22 cellular contexts compared by ENCODE assay signal in genomic region chrX:72031118-72031517, GRCh38.
"Had no signal": no experiment of that assay in that cellular context is flagged by ENCODE, and none has a peak within 500 bp of the region (broad histone marks: within the 10 kb centered on the region; RNA-seq: fewer than 3 reads in every experiment).

No MANE protein-coding gene starts in this region.

- DNase-seq: activated CD4-positive, alpha-beta memory T cell treated with anti-CD3 and anti-CD28 coated beads for 36 hours; activated CD4-positive, alpha-beta T cell treated with anti-CD3 and anti-CD28 coated beads for 4 hours; activated CD4-positive, CD25-positive, alpha-beta regulatory T cell; activated naive CD4-positive, alpha-beta T cell treated with Interleukin-2 at 50 U/mL for 16 hours; activated naive CD8-positive, alpha-beta T cell treated with anti-CD3 and anti-CD28 coated beads for 36 hours; activated T-cell treated with anti-CD3 and anti-CD28 coated beads, Interleukin-2, amount 50 U/mL, for 48 hours; dorsolateral prefrontal cortex; kidney; natural killer cell; ovary; psoas muscle; right cardiac atrium; stimulated activated CD4-positive, alpha-beta T cell treated with anti-CD3 and anti-CD28 coated beads, Interleukin-2, amount 100 ng/mL, for 24 hours; stimulated activated naive CD8-positive, alpha-beta T cell treated with anti-CD3 and anti-CD28 coated beads, Interleukin-15, amount 100 ng/mL, for 72 hours; SW 1271; T-helper 17 cell; transverse colon had no signal

- H3K27ac ChIP-seq: dorsolateral prefrontal cortex, epithelial cell of prostate, ovary, psoas muscle, suprapubic skin had no signal

- H3K4me3 ChIP-seq: dorsolateral prefrontal cortex, lung, ovary, psoas muscle, suprapubic skin, transverse colon had no signal

- H3K36me3 ChIP-seq: ovary, suprapubic skin, transverse colon had no signal

- H3K27me3 Mint-ChIP-seq: activated CD4-positive, alpha-beta memory T cell treated with anti-CD3 and anti-CD28 coated beads for 36 hours; activated naive CD8-positive, alpha-beta T cell treated with anti-CD3 and anti-CD28 coated beads for 36 hours; central memory CD8-positive, alpha-beta T cell; T-helper 17 cell had no signal

- H3K9me3 Mint-ChIP-seq: activated CD4-positive, alpha-beta memory T cell treated with anti-CD3 and anti-CD28 coated beads for 36 hours; activated naive CD8-positive, alpha-beta T cell treated with anti-CD3 and anti-CD28 coated beads for 36 hours; central memory CD8-positive, alpha-beta T cell; natural killer cell; stimulated activated effector memory CD8-positive, alpha-beta T cell treated with anti-CD3 and anti-CD28 coated beads, Interleukin-12 subunit alpha, Interleukin-12 subunit beta, amount 100 ng/mL, for 72 hours; stimulated activated naive CD8-positive, alpha-beta T cell treated with anti-CD3 and anti-CD28 coated beads, Interleukin-15, amount 100 ng/mL, for 72 hours had no signal

- H3K36me3 Mint-ChIP-seq: activated CD4-positive, alpha-beta memory T cell treated with anti-CD3 and anti-CD28 coated beads for 36 hours; activated naive CD8-positive, alpha-beta T cell treated with anti-CD3 and anti-CD28 coated beads for 36 hours; natural killer cell; stimulated activated effector memory CD8-positive, alpha-beta T cell treated with anti-CD3 and anti-CD28 coated beads, Interleukin-12 subunit alpha, Interleukin-12 subunit beta, amount 100 ng/mL, for 72 hours had no signal

- H3K9me3 ChIP-seq: ovary, psoas muscle, suprapubic skin, transverse colon had no signal

- H3K4me3 Mint-ChIP-seq: activated CD4-positive, alpha-beta memory T cell treated with anti-CD3 and anti-CD28 coated beads for 36 hours; activated naive CD8-positive, alpha-beta T cell treated with anti-CD3 and anti-CD28 coated beads for 36 hours; central memory CD8-positive, alpha-beta T cell; natural killer cell; stimulated activated effector memory CD8-positive, alpha-beta T cell treated with anti-CD3 and anti-CD28 coated beads, Interleukin-12 subunit alpha, Interleukin-12 subunit beta, amount 100 ng/mL, for 72 hours; stimulated activated naive CD8-positive, alpha-beta T cell treated with anti-CD3 and anti-CD28 coated beads, Interleukin-15, amount 100 ng/mL, for 72 hours; T-helper 17 cell had no signal

- H3K4me1 ChIP-seq: psoas muscle had no signal

- H3K27me3 ChIP-seq: ovary, suprapubic skin, transverse colon had no signal

- H3K4me1 Mint-ChIP-seq: activated naive CD8-positive, alpha-beta T cell treated with anti-CD3 and anti-CD28 coated beads for 36 hours had no signal

- H3K27ac Mint-ChIP-seq: activated CD4-positive, alpha-beta memory T cell treated with anti-CD3 and anti-CD28 coated beads for 36 hours; activated naive CD8-positive, alpha-beta T cell treated with anti-CD3 and anti-CD28 coated beads for 36 hours; natural killer cell; stimulated activated effector memory CD8-positive, alpha-beta T cell treated with anti-CD3 and anti-CD28 coated beads, Interleukin-12 subunit alpha, Interleukin-12 subunit beta, amount 100 ng/mL, for 72 hours; stimulated activated naive CD8-positive, alpha-beta T cell treated with anti-CD3 and anti-CD28 coated beads, Interleukin-15, amount 100 ng/mL, for 72 hours; T-helper 17 cell had no signal
